Comparison of ENCODE assay signal across 27 cellular contexts in the genomic region with DNA sequence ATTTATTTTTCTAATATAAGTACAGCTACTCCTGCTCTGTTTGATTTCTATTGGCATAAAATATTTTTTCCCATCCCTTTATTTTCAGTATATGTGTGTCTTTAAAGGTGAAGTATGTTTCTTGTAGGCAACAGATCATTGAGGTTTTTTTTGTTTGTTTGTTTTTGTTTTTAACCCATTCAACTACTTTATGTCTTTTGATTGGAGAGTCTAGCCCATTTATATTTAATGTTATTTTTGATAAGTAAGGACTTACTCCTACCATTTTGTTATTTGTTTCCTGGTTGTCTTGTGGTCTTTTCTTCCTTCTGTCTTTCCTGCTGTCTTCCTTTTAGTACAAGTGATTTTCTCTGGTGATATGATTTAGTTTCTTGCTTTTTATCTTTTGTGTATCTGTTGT.
"Had no signal": no experiment of that assay in that cellular context is flagged by ENCODE, and none has a peak within 500 bp of the region (broad histone marks: within the 10 kb centered on the region; RNA-seq: fewer than 3 reads in every experiment).

No MANE protein-coding gene starts in this region.

- H3K4me3 ChIP-seq: stomach, suprapubic skin, testis, thoracic aorta, thyroid gland, tibial artery, tibial nerve, transverse colon, upper lobe of left lung, upper lobe of right lung, uterus, vagina had no signal

- DNase-seq: stimulated activated CD4-positive, alpha-beta T cell treated with anti-CD3 and anti-CD28 coated beads, Interleukin-2, amount 100 ng/mL, for 48 hours; stimulated activated CD4-positive, alpha-beta T cell treated with anti-CD3 and anti-CD28 coated beads, Interleukin-4, amount 100 ng/mL, for 1 hour; stimulated activated CD4-positive, alpha-beta T cell treated with anti-CD3 and anti-CD28 coated beads, Interleukin-4, amount 100 ng/mL, for 24 hours; stimulated activated CD4-positive, alpha-beta T cell treated with anti-CD3 and anti-CD28 coated beads, Interleukin-4, amount 100 ng/mL, for 4 hours; stimulated activated CD8-positive, alpha-beta memory T cell treated with anti-CD3 and anti-CD28 coated beads, Interleukin-4, amount 100 ng/mL, for 48 hours; stimulated activated naive B cell treated with anti-CD40 and anti-IgM and Interleukin-4, amounts not matched to agents 10 μg/mL and 1 μg/mL and 100 μg/mL, for 72 hours; stimulated activated naive CD4-positive, alpha-beta T cell; stimulated activated naive CD4-positive, alpha-beta T cell treated with Interleukin-2 at 50 U/mL for 16 hours; stimulated activated naive CD8-positive, alpha-beta T cell treated with anti-CD3 and anti-CD28 coated beads, Interleukin-15, amount 100 ng/mL, for 72 hours; stimulated activated naive CD8-positive, alpha-beta T cell treated with anti-CD3 and anti-CD28 coated beads, Interleukin-15, Interleukin-2, amounts not matched to agents 100 U/mL and 50 U/mL, for 24 hours; stomach; substantia nigra; testis; thyroid gland; tibial artery; transverse colon; trophoblast cell; upper lobe of left lung; upper lobe of right lung; uterus had no signal

- H3K27me3 ChIP-seq: stomach, suprapubic skin, testis, thyroid gland, tibial artery, tibial nerve, transverse colon, upper lobe of left lung, upper lobe of right lung, uterus, vagina had no signal

- FAIRE-seq: urothelium cell line had no signal

- H3K9me3 ChIP-seq: testis, thyroid gland, tibial artery, transverse colon, vagina had no signal

- ATAC-seq: stimulated activated effector memory CD8-positive, alpha-beta T cell treated with anti-CD3 and anti-CD28 coated beads, Interleukin-12 subunit alpha, Interleukin-12 subunit beta, amount 100 ng/mL, for 72 hours; stimulated activated memory B cell treated with anti-CD40 and anti-IgM and Interleukin-4, amounts not matched to agents 10 μg/mL and 1 μg/mL and 100 μg/mL, for 72 hours; stimulated activated naive B cell treated with anti-CD40 and anti-IgM and Interleukin-4, amounts not matched to agents 10 μg/mL and 1 μg/mL and 100 μg/mL, for 72 hours; stimulated activated naive CD8-positive, alpha-beta T cell treated with anti-CD3 and anti-CD28 coated beads, Interleukin-15, amount 100 ng/mL, for 72 hours; stimulated activated naive CD8-positive, alpha-beta T cell treated with anti-CD3 and anti-CD28 coated beads, Interleukin-15, Interleukin-2, amounts not matched to agents 100 U/mL and 50 U/mL, for 24 hours; upper lobe of right lung had no signal

- H3K36me3 ChIP-seq: stomach, suprapubic skin, thoracic aorta, thyroid gland, tibial artery, tibial nerve, transverse colon, upper lobe of left lung, upper lobe of right lung, uterus, vagina had no signal

- H3K4me1 ChIP-seq: stomach, suprapubic skin, testis, thyroid gland, tibial artery, tibial nerve, transverse colon, upper lobe of left lung, upper lobe of right lung, uterus, vagina had no signal

- H3K27ac ChIP-seq: stomach, suprapubic skin, testis, thoracic aorta, thyroid gland, tibial artery, tibial nerve, transverse colon, upper lobe of left lung, upper lobe of right lung, uterus, vagina had no signal
